Comparison of ENCODE assay signal across 8 cellular contexts in the genomic region with DNA sequence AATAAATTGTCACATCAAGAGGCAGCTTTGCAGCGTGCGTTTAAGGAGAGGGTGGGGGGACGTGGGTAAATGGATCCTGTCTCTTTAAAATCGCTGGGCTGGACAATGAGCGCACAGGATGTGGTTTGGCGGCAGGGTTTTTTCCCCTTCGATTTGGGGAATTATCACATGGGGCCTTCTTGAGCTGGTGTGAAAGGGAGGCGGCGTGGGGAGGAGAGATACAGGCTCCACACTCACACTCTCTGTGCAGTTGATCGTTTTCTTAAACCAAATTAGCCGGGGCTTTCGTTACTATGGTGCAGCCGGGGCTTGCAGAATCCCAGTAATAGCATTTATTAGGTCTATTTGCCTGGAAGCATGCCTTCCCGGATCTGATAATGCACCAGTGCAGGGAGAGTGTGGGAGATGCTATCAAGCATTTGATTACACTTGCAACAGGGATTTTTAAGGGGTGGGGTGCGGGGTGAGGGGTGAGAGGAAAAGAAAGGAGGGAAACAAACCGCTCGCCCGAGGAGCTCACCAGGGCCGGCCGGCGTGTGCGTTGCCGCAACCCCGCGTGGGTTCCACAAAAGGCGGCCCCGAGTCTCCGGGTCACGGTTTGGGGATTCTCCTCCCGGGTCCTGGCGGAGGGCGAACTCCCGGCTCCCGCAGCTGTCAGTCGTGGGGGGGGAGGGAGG. TPM values are rescaled to one million over a fixed set of nuclear protein-coding genes. Genes with fewer than 3 reads are reported as not detected.
DNase-seq lines count a peak whose midpoint lies in the region; ATAC-seq, FAIRE-seq and TF ChIP-seq lines count a peak whose summit lies in the region.

No MANE protein-coding gene starts in this region.

- ATAC-seq in HG03520 (IDR thresholded peaks at IDR 0.05; ENCODE audit: unreplicated experiment): peak; percentile 44

- H3K4me1 Mint-ChIP-seq in CD14-positive monocyte: peaks cover 42% of the 10 kb centered on the region
- peaks cover 47% of the 10 kb centered on the region for H3K4me1 Mint-ChIP-seq in neural crest cell

- FAIRE-seq in GM19239 (lab: Jason Lieb, UNC) (peak; percentile 94), RCC 7860 (lab: Jason Lieb, UNC) (peak; percentile 20)

- DNase-seq in CD14-positive monocyte (ENCODE audit: low spot score) (peak; percentile 78), GM19239 (ENCODE audit: insufficient read length, low spot score) (peak; percentile 98), RCC 7860 (ENCODE audit: low spot score) (peak; percentile 68), fibroblast of the aortic adventitia (ENCODE audit: low read depth) (peak; percentile 89), neural crest cell (ENCODE audit: low read depth, low spot score) (no peak), stromal cell of bone marrow (ENCODE audit: low read depth) (peak; percentile 85)
- peak; percentile 42 to 51 for DNase-seq in activated T-helper 1 cell treated with anti-CD3 and anti-CD28 coated beads, Interleukin-2, amount 50 U/mL, for 16 hours (ENCODE audit: low read depth in 1 of 2, low spot score in 1 of 2)

- H3K9me3 Mint-ChIP-seq in CD14-positive monocyte (peaks cover 0 to 2% (median 0%) of the 10 kb centered on the region in 7 donors), neural crest cell (no peaks in the 10 kb centered on the region)

- H3K4me3 Mint-ChIP-seq in CD14-positive monocyte: peak overlapping the region; percentile 89 to 97
- peak overlapping the region; percentile 97 for H3K4me3 Mint-ChIP-seq in neural crest cell

- peak overlapping the region; percentile 80 for H3K4me3 ChIP-seq in fibroblast of the aortic adventitia (ENCODE audit: low read depth, low read length)

- H3K27ac Mint-ChIP-seq in CD14-positive monocyte (peak overlapping the region; percentile 94 to 98 (median 97)), neural crest cell (ENCODE audit: unreplicated experiment) (peak overlapping the region; percentile 91)

- TF ChIP-seq CTCF in CD14-positive monocyte (IDR thresholded peaks at IDR 0.05): no peak
- no peak for TF ChIP-seq CTCF in fibroblast of the aortic adventitia (IDR thresholded peaks at IDR 0.05; ENCODE audit: insufficient read depth, low read length)
- TF ChIP-seq CTCF in neural crest cell (conservative IDR thresholded peaks at IDR 0.05): no peak

- H3K27me3 Mint-ChIP-seq in CD14-positive monocyte (ENCODE audit: low read depth in 3 of 3) (peaks cover 3% of the 10 kb centered on the region in 3 donors), neural crest cell (ENCODE audit: low read depth) (peaks cover 54% of the 10 kb centered on the region)

- peaks cover 0 to 1% of the 10 kb centered on the region in 2 donors for H3K36me3 Mint-ChIP-seq in CD14-positive monocyte
- H3K36me3 Mint-ChIP-seq in neural crest cell (ENCODE audit: low read depth): no peaks in the 10 kb centered on the region

- intact Hi-C loops in CD14-positive monocyte (cut with micrococcal nuclease): loop anchor here (2.0 to 10.0 kb wide), 3 partner anchors 29 to 249 kb away; no protein-coding TSS in a partner anchor

RNA-seq across cellular contexts. Expression of gene GSE1, which starts 58.9 kb away (rescaled TPM):
- under 1 TPM; 0.67 to 0.86 TPM for polyA plus RNA-seq in CD14-positive monocyte
- 23.1 and 25.2 TPM in 2 replicates for total RNA-seq in fibroblast of the aortic adventitia (ENCODE audit: low replicate concordance)
- total RNA-seq in neural crest cell: 26.7 and 27.3 TPM in 2 replicates
